Comparison of ENCODE assay signal across 10 cellular contexts in the genomic region with DNA sequence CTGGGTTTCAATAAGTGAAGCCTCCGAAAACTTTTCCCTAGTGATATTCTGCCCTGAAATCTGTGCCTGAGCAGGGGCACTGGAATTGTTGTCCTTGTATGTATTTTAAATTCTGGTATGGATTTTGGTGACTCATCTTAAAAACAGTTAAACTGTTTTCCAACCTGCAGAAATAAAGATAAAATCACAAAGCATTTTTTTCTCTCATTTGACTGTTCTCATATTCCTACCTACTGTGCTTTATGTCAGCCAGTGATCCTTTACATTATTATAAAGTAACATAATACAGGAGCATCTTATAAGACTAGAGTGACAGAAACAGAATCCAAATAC. TPM values are rescaled to one million over a fixed set of nuclear protein-coding genes. Genes with fewer than 3 reads are reported as not detected.
"Had no signal": no experiment of that assay in that cellular context is flagged by ENCODE, and none has a peak within 500 bp of the region (broad histone marks: within the 10 kb centered on the region; RNA-seq: fewer than 3 reads in every experiment).

No MANE protein-coding gene starts in this region.

- FAIRE-seq: H1, H54, HepG2 had no signal

- H2AFZ ChIP-seq: GM23338 had no signal

- DNase-seq: H9, HCEC 1CT, KBM-7 had no signal

- H3K4me3 ChIP-seq: GM23338 had no signal

- H3K27ac ChIP-seq: HL-60 had no signal

- H3K4me2 ChIP-seq: GM23338 had no signal

- ATAC-seq: GM23338, HepG2 had no signal

RNA-seq across cellular contexts. Expression of gene TAF11L2, which starts 10.9 kb away (rescaled TPM):
- total RNA-seq: GM23338, H1, H9, HepG2, HT1080 had no signal
- polyA plus RNA-seq: GM23338, H1, HepG2, IgD-negative memory B cell had no signal

RNA-seq across cellular contexts. Expression of gene TAF11L3, which starts 31.0 kb away (rescaled TPM):
- total RNA-seq: GM23338, H1, H9, HepG2, HT1080 had no signal
- polyA plus RNA-seq: GM23338, H1, HepG2, IgD-negative memory B cell had no signal

RNA-seq across cellular contexts. Expression of gene TAF11L4, which starts 34.5 kb away (rescaled TPM):
- total RNA-seq: GM23338, H1, H9, HepG2, HT1080 had no signal
- polyA plus RNA-seq: GM23338, H1, HepG2, IgD-negative memory B cell had no signal

RNA-seq across cellular contexts. Expression of gene TAF11L5, which starts 37.9 kb away (rescaled TPM):
- total RNA-seq: GM23338, H1, H9, HepG2, HT1080 had no signal
- polyA plus RNA-seq: GM23338, H1, HepG2, IgD-negative memory B cell had no signal

RNA-seq across cellular contexts. Expression of gene TAF11L6, which starts 41.3 kb away (rescaled TPM):
- total RNA-seq: GM23338, H1, H9, HepG2, HT1080 had no signal
- polyA plus RNA-seq: GM23338, H1, HepG2, IgD-negative memory B cell had no signal
